Comparison of ENCODE assay signal across 10 cellular contexts in the genomic region with DNA sequence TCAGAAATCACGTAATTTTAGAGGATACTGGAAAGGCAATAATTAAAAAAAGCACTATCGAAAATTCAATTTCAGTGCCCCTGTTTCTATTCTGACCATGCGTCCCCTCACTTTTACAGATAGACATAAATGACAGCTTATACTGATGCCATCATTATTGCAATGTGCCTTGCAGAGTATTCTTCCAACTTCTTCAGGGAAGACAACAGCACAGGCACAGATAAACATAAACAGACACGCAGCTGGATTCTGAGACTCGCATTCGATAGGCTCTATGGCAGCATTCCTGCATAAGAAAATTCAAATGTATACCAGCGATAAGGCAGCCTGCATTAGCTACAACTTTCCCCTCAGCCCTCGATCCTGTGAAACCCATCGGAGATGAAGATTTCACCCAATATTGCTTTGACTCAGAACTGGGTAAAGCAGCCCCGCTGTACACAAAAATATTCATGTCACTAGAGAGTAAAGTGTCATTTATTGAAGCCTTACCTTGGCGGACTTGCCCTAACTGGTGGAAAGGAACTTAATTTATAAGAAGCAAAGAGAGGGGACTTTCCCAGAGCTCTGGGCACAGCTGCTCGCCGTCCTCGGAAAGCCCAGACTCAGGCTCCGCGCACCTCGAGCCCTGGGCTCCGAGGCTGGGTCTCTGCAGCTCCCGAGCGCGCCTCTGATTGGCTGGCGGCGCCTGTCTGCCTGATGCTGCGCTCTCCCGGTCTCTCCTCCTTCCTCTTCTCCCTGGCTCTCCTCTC. TPM values are rescaled to one million over a fixed set of nuclear protein-coding genes. Genes with fewer than 3 reads are reported as not detected.
DNase-seq lines count a peak whose midpoint lies in the region; TF ChIP-seq lines count a peak whose summit lies in the region.
"Had no signal": no experiment of that assay in that cellular context is flagged by ENCODE, and none has a peak within 500 bp of the region (broad histone marks: within the 10 kb centered on the region; RNA-seq: fewer than 3 reads in every experiment).

A gene with protein sequence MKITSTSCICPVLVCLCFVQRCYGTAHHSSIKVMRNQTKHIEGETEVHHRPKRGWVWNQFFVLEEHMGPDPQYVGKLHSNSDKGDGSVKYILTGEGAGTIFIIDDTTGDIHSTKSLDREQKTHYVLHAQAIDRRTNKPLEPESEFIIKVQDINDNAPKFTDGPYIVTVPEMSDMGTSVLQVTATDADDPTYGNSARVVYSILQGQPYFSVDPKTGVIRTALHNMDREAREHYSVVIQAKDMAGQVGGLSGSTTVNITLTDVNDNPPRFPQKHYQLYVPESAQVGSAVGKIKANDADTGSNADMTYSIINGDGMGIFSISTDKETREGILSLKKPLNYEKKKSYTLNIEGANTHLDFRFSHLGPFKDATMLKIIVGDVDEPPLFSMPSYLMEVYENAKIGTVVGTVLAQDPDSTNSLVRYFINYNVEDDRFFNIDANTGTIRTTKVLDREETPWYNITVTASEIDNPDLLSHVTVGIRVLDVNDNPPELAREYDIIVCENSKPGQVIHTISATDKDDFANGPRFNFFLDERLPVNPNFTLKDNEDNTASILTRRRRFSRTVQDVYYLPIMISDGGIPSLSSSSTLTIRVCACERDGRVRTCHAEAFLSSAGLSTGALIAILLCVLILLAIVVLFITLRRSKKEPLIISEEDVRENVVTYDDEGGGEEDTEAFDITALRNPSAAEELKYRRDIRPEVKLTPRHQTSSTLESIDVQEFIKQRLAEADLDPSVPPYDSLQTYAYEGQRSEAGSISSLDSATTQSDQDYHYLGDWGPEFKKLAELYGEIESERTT (minus strand): TSS at position 607 of the 752 bp plus-strand sequence. CDS start 149,214 bp downstream, outside the sequence.

- TF ChIP-seq EP300 in ovary (IDR thresholded peaks at IDR 0.05) = no peak

- TF ChIP-seq CTCF in fibroblast of villous mesenchyme (IDR thresholded peaks at IDR 0.05; ENCODE audit: insufficient read depth, low read depth, low read length) (no peak), ovary (IDR thresholded peaks at IDR 0.05) (no peak)

- H3K9me3 ChIP-seq in ovary = no peaks in the 10 kb centered on the region
- H3K9me3 ChIP-seq: SJSA1 had no signal

- DNase-seq in NCI-H2227 (lab: John Stamatoyannopoulos, UW; ENCODE audit: unreplicated experiment) = peak; percentile 45
- DNase-seq in NCI-H2227 treated with DMSO at 0.1 percent for 48 hours (lab: John Stamatoyannopoulos, UW) = no peak
- peak; percentile 93 for DNase-seq in SHP77 treated with DMSO at 0.1 percent for 48 hours (lab: John Stamatoyannopoulos, UW)
- peak; percentile 7 for DNase-seq in fibroblast of villous mesenchyme (ENCODE audit: low read depth)
- DNase-seq in ovary = peak in 3 of 5 donors; percentile 13 to 33 (median 26)
- no peak for DNase-seq in activated CD4-positive, alpha-beta T cell treated with anti-CD3 and anti-CD28 coated beads, Interleukin-2, amount 50 U/mL, for 48 hours
- no peak for DNase-seq in stimulated activated CD4-positive, alpha-beta T cell treated with anti-CD3 and anti-CD28 coated beads, Interleukin-4, amount 100 ng/mL, for 1 hour
- no peak for DNase-seq in activated T-cell treated with anti-CD3 and anti-CD28 coated beads for 4 hours

- TF ChIP-seq POLR2A in ovary (IDR thresholded peaks at IDR 0.05) = no peak

- H3K36me3 ChIP-seq in ovary = no peaks in the 10 kb centered on the region
- H3K36me3 ChIP-seq: SJSA1 had no signal

- intact Hi-C loops in ovary (cut with DNase I) = no loop called here

- H3K4me3 ChIP-seq in fibroblast of villous mesenchyme (ENCODE audit: low read depth, low read length) = peak within 1 kb of the TSS; percentile 9
- no peak within 1 kb of the TSS for H3K4me3 ChIP-seq in ovary
- H3K4me3 ChIP-seq: SJSA1 had no signal

- H3K4me1 ChIP-seq in ovary (ENCODE audit: insufficient read depth) = no peaks in the 10 kb centered on the region
- H3K4me1 ChIP-seq: SJSA1 had no signal

- no peak within 1 kb of the TSS for H3K27ac ChIP-seq in ovary
- H3K27ac ChIP-seq: 22Rv1, SJSA1 had no signal

- no peaks in the 10 kb centered on the region for H3K27me3 ChIP-seq in ovary
- H3K27me3 ChIP-seq: SJSA1 had no signal

- 1 to 4% (median 3%) methylated on average over 25 of the region's 25 CpGs for WGBS in ovary, 3 donors

RNA-seq across cellular contexts. Expression of the gene that starts here (rescaled TPM):
- under 0.01 and 0.43 TPM in 2 replicates for total RNA-seq in fibroblast of villous mesenchyme
- total RNA-seq in ovary = not detected
- polyA plus RNA-seq in ovary = under 1 TPM; 0.06 to 0.27 TPM
- total RNA-seq: SJSA1 had no signal

Comparison
In these comparisons a context has a peak if more than half of its experiments do, and no peak if none do; other contexts are left out.
1. DNase-seq: peak in NCI-H2227 (single experiment) and SHP77 treated with DMSO at 0.1 percent for 48 hours (single experiment); none in NCI-H2227 treated with DMSO at 0.1 percent for 48 hours (single experiment), activated CD4-positive, alpha-beta T cell treated with anti-CD3 and anti-CD28 coated beads, Interleukin-2, amount 50 U/mL, for 48 hours (0 of 2), stimulated activated CD4-positive, alpha-beta T cell treated with anti-CD3 and anti-CD28 coated beads, Interleukin-4, amount 100 ng/mL, for 1 hour (single experiment) and activated T-cell treated with anti-CD3 and anti-CD28 coated beads for 4 hours (single experiment).
2. Peak in DNase-seq and H3K4me3 ChIP-seq in fibroblast of villous mesenchyme; RNA of the gene not detected or under 1 TPM.
3. Peak in DNase-seq in ovary; RNA of the gene not detected or under 1 TPM.